8 cellular contexts compared by ENCODE assay signal in the genomic region with DNA sequence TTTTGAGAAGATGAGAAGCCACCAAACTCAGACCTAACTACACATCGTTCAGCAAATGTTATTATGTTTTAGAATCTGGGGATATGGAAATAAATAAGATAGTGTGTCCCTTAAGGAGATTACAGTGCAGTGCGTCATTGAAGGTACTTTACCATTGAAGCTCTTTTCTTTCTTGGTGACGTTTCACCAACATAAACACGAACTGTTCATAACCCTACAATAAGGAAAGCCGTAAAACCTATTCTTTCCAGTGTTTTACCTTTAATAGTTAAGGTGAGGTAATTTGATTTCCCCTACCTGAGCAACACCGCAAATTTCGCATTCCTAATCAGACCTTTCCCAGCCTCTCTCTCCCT. TPM values are rescaled to one million over a fixed set of nuclear protein-coding genes. Genes with fewer than 3 reads are reported as not detected.
A peak's percentile ranks its signal among the peaks of the same experiment; 100 is the strongest.
DNase-seq lines count a peak whose midpoint lies in the region; ATAC-seq and TF ChIP-seq lines count a peak whose summit lies in the region.

No MANE protein-coding gene starts in this region.

- no peak for TF ChIP-seq POLR2A in gastroesophageal sphincter (IDR thresholded peaks at IDR 0.05)
- no peak for TF ChIP-seq POLR2A in spleen (IDR thresholded peaks at IDR 0.05)

- intact Hi-C loops in activated naive CD4-positive, alpha-beta T cell treated with anti-CD3 and anti-CD28 coated beads for 36 hours (cut with micrococcal nuclease): loop anchor here (1.0 to 5.0 kb wide), 9 partner anchors 36 to 1135 kb away; a partner anchor contains a TSS
- intact Hi-C loops in spleen (cut with DNase I; ENCODE audit: low total_unique reads) (no loop called here), posterior vena cava (cut with DNase I) (no loop called here)

- no peak for TF ChIP-seq EP300 in gastroesophageal sphincter (IDR thresholded peaks at IDR 0.05)

- no peak for DNase-seq in activated naive CD4-positive, alpha-beta T cell treated with anti-CD3 and anti-CD28 coated beads for 36 hours
- no peak for DNase-seq in activated naive CD4-positive, alpha-beta T cell treated with anti-CD3 and anti-CD28 coated beads, Interleukin-2, amount 50 U/mL, for 16 hours
- DNase-seq in SK-N-MC (ENCODE audit: low read depth, low spot score) (no peak), spleen (no peak), SK-N-DZ (ENCODE audit: low spot score) (no peak), GM03348 (ENCODE audit: low spot score) (no peak), posterior vena cava (ENCODE audit: low spot score) (no peak)

- CTCF ChIA-PET in activated naive CD4-positive, alpha-beta T cell treated with anti-CD3 and anti-CD28 coated beads for 36 hours (lab: Charles Lee): interaction anchor here (2.1 kb wide), 1 partner anchor 14 kb away, joined by 6 read pairs; no protein-coding TSS in a partner anchor

- peak overlapping the region; percentile 78 for H3K9ac ChIP-seq in SK-N-MC (ENCODE audit: insufficient read length)

- H3K4me1 Mint-ChIP-seq in activated naive CD4-positive, alpha-beta T cell treated with anti-CD3 and anti-CD28 coated beads for 36 hours (ENCODE audit: low read depth): peaks cover 26% of the 10 kb centered on the region

- H3K27me3 ChIP-seq in gastroesophageal sphincter (no peaks in the 10 kb centered on the region), spleen (replicated peaks in 1 of 7) (no peaks in the 10 kb centered on the region)

- H3K9me3 Mint-ChIP-seq in activated naive CD4-positive, alpha-beta T cell treated with anti-CD3 and anti-CD28 coated beads for 36 hours: no peaks in the 10 kb centered on the region

- H3K27ac Mint-ChIP-seq in activated naive CD4-positive, alpha-beta T cell treated with anti-CD3 and anti-CD28 coated beads for 36 hours: peak overlapping the region; percentile 97

- H3K4me3 ChIP-seq in SK-N-MC: peak overlapping the region; percentile 78
- H3K4me3 ChIP-seq in gastroesophageal sphincter: peak overlapping the region; percentile 66 to 94
- H3K4me3 ChIP-seq in spleen: peak overlapping the region; percentile 63 to 91 (median 79)

- peak overlapping the region; percentile 94 for H3K4me3 Mint-ChIP-seq in activated naive CD4-positive, alpha-beta T cell treated with anti-CD3 and anti-CD28 coated beads for 36 hours

- no peaks in the 10 kb centered on the region for H3K27me3 Mint-ChIP-seq in activated naive CD4-positive, alpha-beta T cell treated with anti-CD3 and anti-CD28 coated beads for 36 hours (ENCODE audit: low read depth)

- ATAC-seq in gastroesophageal sphincter: no peak

- H3K36me3 Mint-ChIP-seq in activated naive CD4-positive, alpha-beta T cell treated with anti-CD3 and anti-CD28 coated beads for 36 hours (ENCODE audit: low read depth): peaks cover 14% of the 10 kb centered on the region

- H3K9me3 ChIP-seq in SK-N-MC (ENCODE audit: low read depth, low read length) (no peaks in the 10 kb centered on the region), gastroesophageal sphincter (no peaks in the 10 kb centered on the region), spleen (no peaks in the 10 kb centered on the region)

- H3K36me3 ChIP-seq in SK-N-MC (ENCODE audit: insufficient read depth, low read length) (peaks cover 9% of the 10 kb centered on the region), gastroesophageal sphincter (peaks cover 0 to 37% of the 10 kb centered on the region in 2 donors), spleen (peaks cover 0 to 41% (median 15%) of the 10 kb centered on the region in 6 donors)

- H3K27ac ChIP-seq in SK-N-MC (no peak overlapping the region), gastroesophageal sphincter (peak overlapping the region; percentile 83 to 96 (median 88)), spleen (peak overlapping the region; percentile 80 to 97 (median 88))

- no peak for TF ChIP-seq CTCF in gastroesophageal sphincter (IDR thresholded peaks at IDR 0.05)
- peak in 1 of 11 experiments; percentile 1 for TF ChIP-seq CTCF in spleen (IDR thresholded peaks at IDR 0.05 in 8 of 11, conservative IDR thresholded peaks at IDR 0.05 in 3 of 11)

- WGBS in gastroesophageal sphincter (ENCODE audit: low coverage in 1 of 2), 2 donors: 15 to 19% methylated on average over 4 to 7 of the region's 7 CpGs
- 19 to 38% (median 29%) methylated on average over 7 of the region's 7 CpGs for WGBS in spleen, 5 donors

- H3K4me1 ChIP-seq in gastroesophageal sphincter: peaks cover 0 to 24% (median 8%) of the 10 kb centered on the region in 3 donors
- peaks cover 14 to 35% (median 24%) of the 10 kb centered on the region in 6 donors for H3K4me1 ChIP-seq in spleen

RNA-seq across cellular contexts. Expression of a gene that starts 0.8 kb away (rescaled TPM):
- total RNA-seq in activated naive CD4-positive, alpha-beta T cell treated with anti-CD3 and anti-CD28 coated beads for 36 hours: 10 to 100 TPM; 29.0 to 29.3 TPM
- total RNA-seq in gastroesophageal sphincter (10 to 100 TPM; 15.2 to 38.5 (median 36.9) TPM), spleen (10 to 100 TPM; 33.6 to 80.2 (median 39.0) TPM), posterior vena cava (10 to 100 TPM; 25.5 to 26.3 TPM)
- 10 to 100 TPM in 2 of 3 donors, 1 to 10 TPM in 1; 8.1 to 12.8 (median 11.6) TPM for polyA plus RNA-seq in spleen
- polyA plus RNA-seq in SK-N-DZ (2014; cell fraction: cytosol; rRNA removed): 9.3 and 15.5 TPM in 2 replicates
- polyA plus RNA-seq in SK-N-DZ (2014; cell fraction: nucleus; rRNA removed): 43.6 and 71.3 TPM in 2 replicates
